In genomic region chr13:75372517-75372916, GRCh38 we compare ENCODE assay signal across 9 cellular contexts.
DNase-seq lines count a peak whose midpoint lies in the region; ATAC-seq and TF ChIP-seq lines count a peak whose summit lies in the region.
"Had no signal": no experiment of that assay in that cellular context is flagged by ENCODE, and none has a peak within 500 bp of the region (broad histone marks: within the 10 kb centered on the region; RNA-seq: fewer than 3 reads in every experiment).

No MANE protein-coding gene starts in this region.

- H3K4me3 Mint-ChIP-seq in MCF 10A (ENCODE audit: unreplicated experiment) = no peak overlapping the region
- H3K4me3 Mint-ChIP-seq: T-helper 1 cell treated with Interleukin-12 subunit alpha and Interleukin-12 subunit beta and Interleukin-4 antibody, amounts not matched to agents 30 μg/mL and 1 μg/mL, for 36 hours had no signal

- no peaks in the 10 kb centered on the region for H3K36me3 ChIP-seq in tibial artery

- no peaks in the 10 kb centered on the region for H3K27me3 Mint-ChIP-seq in MCF 10A (ENCODE audit: insufficient read depth, unreplicated experiment)

- no TSS peak for BruUV-seq in MCF 10A (replicated peaks; lab: Mats Ljungman, UMichigan)

- ATAC-seq in GM18907 (IDR thresholded peaks at IDR 0.05; ENCODE audit: unreplicated experiment) (peak; percentile 74), HG03108 (IDR thresholded peaks at IDR 0.05; ENCODE audit: unreplicated experiment) (peak; percentile 57), left colon (peak; percentile 67)

- TF ChIP-seq CTCF in MCF 10A (IDR thresholded peaks at IDR 0.05; ENCODE audit: unreplicated experiment) (peak; percentile 58), tibial artery (IDR thresholded peaks at IDR 0.05) (peak; percentile 55 to 73)

- H3K4me1 ChIP-seq in tibial artery = peaks cover 0 to 18% (median 9%) of the 10 kb centered on the region in 4 donors

- H3K4me1 Mint-ChIP-seq in MCF 10A (ENCODE audit: insufficient read depth, unreplicated experiment) = peaks cover 13% of the 10 kb centered on the region

- H3K27ac ChIP-seq in tibial artery = no peak overlapping the region

- intact Hi-C loops in MCF 10A (cut with micrococcal nuclease) (loop anchor here (1.0 to 2.0 kb wide), 2 partner anchors 110 to 176 kb away; partner anchors contain the start of genes TBC1D4 and UCHL3), left colon (cut with DNase I, micrococcal nuclease) (loop anchor here in 1 of 2 donors (5.0 kb wide), 1 partner anchor 110 kb away; the partner anchor contains the start of gene TBC1D4), tibial artery (cut with DNase I; ENCODE audit: low total_unique reads) (loop anchor here (5.0 kb wide), 2 partner anchors 110 to 175 kb away; partner anchors contain the start of genes TBC1D4 and UCHL3)

- no peaks in the 10 kb centered on the region for H3K9me3 ChIP-seq in tibial artery

- no peaks in the 10 kb centered on the region for H3K36me3 Mint-ChIP-seq in MCF 10A (ENCODE audit: insufficient read depth, unreplicated experiment)

- CTCF ChIA-PET in MCF 10A (lab: Yijun Ruan, JAX) = interaction anchor here (0.6 to 13.0 kb wide), 28 partner anchors 9 to 220 kb away, joined by 3 to 176 read pairs (median 4); partner anchors contain the start of genes COMMD6, TBC1D4 and UCHL3

- H3K4me3 ChIP-seq in tibial artery = no peak overlapping the region

- no peaks in the 10 kb centered on the region for H3K9me3 Mint-ChIP-seq in MCF 10A (ENCODE audit: unreplicated experiment)
- H3K9me3 Mint-ChIP-seq: T-helper 1 cell treated with Interleukin-12 subunit alpha and Interleukin-12 subunit beta and Interleukin-4 antibody, amounts not matched to agents 30 μg/mL and 1 μg/mL, for 36 hours had no signal

- no peaks in the 10 kb centered on the region for H3K27me3 ChIP-seq in tibial artery

- H3K27ac Mint-ChIP-seq in MCF 10A (ENCODE audit: low read depth, unreplicated experiment) = no peak overlapping the region
- H3K27ac Mint-ChIP-seq: T-helper 1 cell treated with Interleukin-12 subunit alpha and Interleukin-12 subunit beta and Interleukin-4 antibody, amounts not matched to agents 30 μg/mL and 1 μg/mL, for 36 hours had no signal

- DNase-seq in COLO668 (lab: John Stamatoyannopoulos, UW; ENCODE audit: unreplicated experiment) (peak; percentile 20), NCI-H460 (ENCODE audit: extremely low read depth, low read depth) (peak; percentile 33), MCF 10A (ENCODE audit: unreplicated experiment) (peak; percentile 66), left colon (no peak), tibial artery (no peak), ecto neural progenitor cell (ENCODE audit: low spot score) (no peak)

- POLR2A ChIA-PET in MCF 10A (lab: Yijun Ruan, JAX) = interaction anchor here (0.8 to 5.7 kb wide), 8 partner anchors 42 to 165 kb away, joined by 3 to 40 read pairs (median 4); partner anchors contain the start of genes COMMD6 and TBC1D4

Comparison
In these comparisons a context has a peak if more than half of its experiments do, and no peak if none do; other contexts are left out.
1. DNase-seq: peak in COLO668 (single experiment), NCI-H460 (single experiment) and MCF 10A (single experiment); none in left colon (0 of 2), tibial artery (0 of 2) and ecto neural progenitor cell (single experiment).
2. Peak in every context shown above with its lines, with median percentiles within 50 percentile points of each other: ATAC-seq.